ENCODE assay signal across 8 cellular contexts in genomic region chr11:67418476-67419281, GRCh38. TPM values are rescaled to one million over a fixed set of nuclear protein-coding genes. Genes with fewer than 3 reads are reported as not detected.
DNase-seq lines count a peak whose midpoint lies in the region; ATAC-seq and TF ChIP-seq lines count a peak whose summit lies in the region.

No MANE protein-coding gene starts in this region.

- peaks cover 42 to 65% (median 56%) of the 10 kb centered on the region in 3 donors for H3K27me3 Mint-ChIP-seq in CD14-positive monocyte (ENCODE audit: low read depth in 3 of 3)
- H3K27me3 Mint-ChIP-seq in activated T-helper 17 cell treated with anti-CD3 and anti-CD28 coated beads, Interleukin-2, amount 50 U/mL, for 72 hours, result no peaks in the 10 kb centered on the region

- H3K9ac ChIP-seq in mesenchymal stem cell (ENCODE audit: low read length), result no peak overlapping the region

- no peak for ATAC-seq in activated T-helper 17 cell treated with anti-CD3 and anti-CD28 coated beads, Interleukin-2, amount 50 U/mL, for 72 hours (replicated peaks)
- ATAC-seq in HG03135 (IDR thresholded peaks at IDR 0.05; ENCODE audit: unreplicated experiment), result no peak
- no peak for ATAC-seq in GM18861 (IDR thresholded peaks at IDR 0.05; ENCODE audit: unreplicated experiment)

- no peak overlapping the region for H4K8ac ChIP-seq in mesenchymal stem cell (ENCODE audit: low read length)

- H3K27ac ChIP-seq in mesenchymal stem cell (ENCODE audit: low read length, poor library complexity, severe bottlenecking), result no peak overlapping the region

- no peak overlapping the region for H2AFZ ChIP-seq in mesenchymal stem cell (ENCODE audit: low read depth, low read length)

- no peak overlapping the region for H3K4ac ChIP-seq in mesenchymal stem cell (ENCODE audit: low read depth in 1 of 2, low read length in 2 of 2)

- peaks cover 35% of the 10 kb centered on the region for H3K4me1 Mint-ChIP-seq in CD14-positive monocyte
- H3K4me1 Mint-ChIP-seq in activated T-helper 17 cell treated with anti-CD3 and anti-CD28 coated beads, Interleukin-2, amount 50 U/mL, for 72 hours, result peaks cover 21% of the 10 kb centered on the region

- no peak overlapping the region for H2BK5ac ChIP-seq in mesenchymal stem cell (ENCODE audit: low read depth, low read length, poor library complexity, severe bottlenecking)

- H3K9me3 Mint-ChIP-seq in CD14-positive monocyte, result peaks cover 0 to 12% (median 4%) of the 10 kb centered on the region in 7 donors
- H3K9me3 Mint-ChIP-seq in activated T-helper 17 cell treated with anti-CD3 and anti-CD28 coated beads, Interleukin-2, amount 50 U/mL, for 72 hours, result no peaks in the 10 kb centered on the region

- H4K91ac ChIP-seq in mesenchymal stem cell (ENCODE audit: low read length), result no peak overlapping the region

- H3K4me2 ChIP-seq in mesenchymal stem cell (ENCODE audit: low read length, poor library complexity, severe bottlenecking), result no peak overlapping the region

- no peak for TF ChIP-seq RAD21 in Ishikawa (IDR thresholded peaks at IDR 0.05; ENCODE audit: low read depth)

- H3K4me3 ChIP-seq in mesenchymal stem cell (ENCODE audit: insufficient read depth in 1 of 2, low read depth in 1 of 2, low read length in 2 of 2), result peak overlapping the region in 1 of 2 experiments; percentile 15

- peaks cover 0 to 7% of the 10 kb centered on the region in 2 experiments for H3K36me3 ChIP-seq in mesenchymal stem cell (ENCODE audit: control insufficient read depth in 1 of 2, insufficient read depth in 2 of 2, low read depth in 1 of 2, low read length in 2 of 2)

- H3K79me1 ChIP-seq in mesenchymal stem cell (replicated peaks; ENCODE audit: low read length, poor library complexity, severe bottlenecking), result peaks cover 8% of the 10 kb centered on the region

- H3K4me3 Mint-ChIP-seq in CD14-positive monocyte, result peak overlapping the region; percentile 31 to 70
- peak overlapping the region; percentile 70 for H3K4me3 Mint-ChIP-seq in activated T-helper 17 cell treated with anti-CD3 and anti-CD28 coated beads, Interleukin-2, amount 50 U/mL, for 72 hours

- WGBS in mesenchymal stem cell, result 95% methylated on average over 26 of the region's 26 CpGs

- no peak for TF ChIP-seq CTCF in CD14-positive monocyte (IDR thresholded peaks at IDR 0.05)

- DNase-seq in CD14-positive monocyte (ENCODE audit: low spot score) (no peak), mesenchymal stem cell (no peak), iPS-NIHi7 (ENCODE audit: extremely low spot score) (no peak)
- DNase-seq in effector CD8-positive, alpha-beta T cell (lab: John Stamatoyannopoulos, UW), result no peak

- H3K27me3 ChIP-seq in mesenchymal stem cell (ENCODE audit: control insufficient read depth in 1 of 2, insufficient read depth in 1 of 2, low read length in 2 of 2), result peaks cover 5 to 25% of the 10 kb centered on the region in 2 experiments

- peaks cover 54% of the 10 kb centered on the region for H3K4me1 ChIP-seq in mesenchymal stem cell (ENCODE audit: control insufficient read depth, insufficient read depth, low read depth, low read length)

- H2AK5ac ChIP-seq in mesenchymal stem cell (ENCODE audit: low read length, severe bottlenecking), result peak overlapping the region; percentile 34

- no peak overlapping the region for H3K23ac ChIP-seq in mesenchymal stem cell (ENCODE audit: low read length in 2 of 2)

- H2BK120ac ChIP-seq in mesenchymal stem cell (ENCODE audit: low read depth, low read length), result no peak overlapping the region

- H2BK12ac ChIP-seq in mesenchymal stem cell (ENCODE audit: low read length in 2 of 2), result no peak overlapping the region

- H3K36me3 Mint-ChIP-seq in CD14-positive monocyte, result peaks cover 4 to 8% of the 10 kb centered on the region in 2 donors
- no peaks in the 10 kb centered on the region for H3K36me3 Mint-ChIP-seq in activated T-helper 17 cell treated with anti-CD3 and anti-CD28 coated beads, Interleukin-2, amount 50 U/mL, for 72 hours (ENCODE audit: low read depth)

- H3K14ac ChIP-seq in mesenchymal stem cell (ENCODE audit: low read length in 2 of 2), result no peak overlapping the region

- H3K9me3 ChIP-seq in mesenchymal stem cell (ENCODE audit: control insufficient read depth, low read length), result no peaks in the 10 kb centered on the region

- no peak overlapping the region for H3K27ac Mint-ChIP-seq in CD14-positive monocyte
- no peak overlapping the region for H3K27ac Mint-ChIP-seq in activated T-helper 17 cell treated with anti-CD3 and anti-CD28 coated beads, Interleukin-2, amount 50 U/mL, for 72 hours

- H3K18ac ChIP-seq in mesenchymal stem cell (ENCODE audit: low read depth in 1 of 2, low read length in 2 of 2), result no peak overlapping the region

- no peak for TF ChIP-seq EP300 in Ishikawa (IDR thresholded peaks at IDR 0.05; ENCODE audit: borderline replicate concordance)

- no peak overlapping the region for H2BK15ac ChIP-seq in mesenchymal stem cell (ENCODE audit: low read depth, poor library complexity, severe bottlenecking)

- intact Hi-C loops in CD14-positive monocyte (cut with micrococcal nuclease), result no loop called here

TF ChIP-seq in Ishikawa, 13 proteins besides CTCF, POLR2A, EP300 and RAD21:
- TF ChIP-seq NFIC (IDR thresholded peaks at IDR 0.05) (peak; percentile 24; the same call in 1 of the 2 replicates), CREB1 (IDR thresholded peaks at IDR 0.05; ENCODE audit: low read depth) (no peak)
TF ChIP-seq in Ishikawa: peak in this region for 1.

RNA-seq across cellular contexts. Expression of gene CARNS1, which starts 3.2 kb away (rescaled TPM):
- not detected for polyA plus RNA-seq in CD14-positive monocyte
- 10 to 100 TPM in 1 of 2 donors, 1 to 10 TPM in 1; 2.0 to 10.6 TPM for total RNA-seq in activated T-helper 17 cell treated with anti-CD3 and anti-CD28 coated beads, Interleukin-2, amount 50 U/mL, for 72 hours
- polyA plus RNA-seq in mesenchymal stem cell (2013, experiment 1 of 2), result 0.11 TPM
- polyA plus RNA-seq in mesenchymal stem cell (2013, experiment 2 of 2), result 0.07 TPM

RNA-seq across cellular contexts. Expression of gene RPS6KB2, which starts 9.6 kb away (rescaled TPM):
- polyA plus RNA-seq in CD14-positive monocyte, result 10 to 100 TPM; 51.6 to 53.8 TPM
- total RNA-seq in activated T-helper 17 cell treated with anti-CD3 and anti-CD28 coated beads, Interleukin-2, amount 50 U/mL, for 72 hours, result 10 to 100 TPM; 62.3 to 63.0 TPM
- polyA plus RNA-seq in mesenchymal stem cell (2013, experiment 1 of 2), result 35.0 TPM
- polyA plus RNA-seq in mesenchymal stem cell (2013, experiment 2 of 2), result 33.7 TPM

RNA-seq across cellular contexts. Expression of gene TBC1D10C, which starts 14.8 kb away (rescaled TPM):
- polyA plus RNA-seq in CD14-positive monocyte, result 10 to 100 TPM; 68.6 to 72.9 TPM
- 100 to 1,000 TPM; 155 to 197 TPM for total RNA-seq in activated T-helper 17 cell treated with anti-CD3 and anti-CD28 coated beads, Interleukin-2, amount 50 U/mL, for 72 hours
- polyA plus RNA-seq in mesenchymal stem cell (2013, experiment 1 of 2), result not detected
- polyA plus RNA-seq in mesenchymal stem cell (2013, experiment 2 of 2), result not detected

RNA-seq across cellular contexts. Expression of gene PPP1CA, which starts 17.0 kb away (rescaled TPM):
- polyA plus RNA-seq in CD14-positive monocyte, result 100 to 1,000 TPM; 461 to 551 TPM
- total RNA-seq in activated T-helper 17 cell treated with anti-CD3 and anti-CD28 coated beads, Interleukin-2, amount 50 U/mL, for 72 hours, result 100 to 1,000 TPM; 220 to 322 TPM
- 157 TPM for polyA plus RNA-seq in mesenchymal stem cell (2013, experiment 1 of 2)
- 161 TPM for polyA plus RNA-seq in mesenchymal stem cell (2013, experiment 2 of 2)

RNA-seq across cellular contexts. Expression of gene PTPRCAP, which starts 18.8 kb away (rescaled TPM):
- polyA plus RNA-seq in CD14-positive monocyte, result 1 to 10 TPM; 2.1 to 2.8 TPM
- 100 to 1,000 TPM; 112 to 228 TPM for total RNA-seq in activated T-helper 17 cell treated with anti-CD3 and anti-CD28 coated beads, Interleukin-2, amount 50 U/mL, for 72 hours
- 0.10 TPM for polyA plus RNA-seq in mesenchymal stem cell (2013, experiment 1 of 2)
- 0.11 TPM for polyA plus RNA-seq in mesenchymal stem cell (2013, experiment 2 of 2)
